In the genomic region with DNA sequence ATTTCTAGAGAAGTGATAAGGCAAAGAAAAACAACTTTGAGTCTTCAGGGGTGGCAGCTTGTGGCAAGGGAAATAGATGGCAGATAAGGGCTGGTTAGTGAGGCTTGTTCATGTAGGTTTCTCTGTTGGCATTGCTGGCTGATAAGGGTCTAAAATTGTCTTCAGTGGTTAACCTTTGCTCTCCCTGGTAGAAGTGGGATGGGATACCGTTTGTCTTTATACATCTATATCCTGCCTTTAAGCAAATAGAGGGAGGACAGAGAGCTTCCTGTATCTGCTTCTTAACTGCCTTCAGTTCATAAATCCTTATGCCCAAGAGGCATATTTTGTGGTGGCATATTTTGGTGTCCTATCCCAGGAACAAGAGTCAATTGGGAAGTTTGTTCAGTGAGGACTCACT, we compare ENCODE assay signal across 9 cellular contexts. TPM values are rescaled to one million over a fixed set of nuclear protein-coding genes. Genes with fewer than 3 reads are reported as not detected.
DNase-seq lines count a peak whose midpoint lies in the region; ATAC-seq and TF ChIP-seq lines count a peak whose summit lies in the region.
"Had no signal": no experiment of that assay in that cellular context is flagged by ENCODE, and none has a peak within 500 bp of the region (broad histone marks: within the 10 kb centered on the region; RNA-seq: fewer than 3 reads in every experiment).

No MANE protein-coding gene starts in this region.

- H3K36me3 ChIP-seq in left ventricle myocardium inferior (no peaks in the 10 kb centered on the region), SJSA1 (peaks cover 90% of the 10 kb centered on the region)

- no peak for TF ChIP-seq POLR2A in GM18505 (IDR thresholded peaks at IDR 0.05; ENCODE audit: borderline replicate concordance, extremely low read depth, insufficient read depth, insufficient read length)

- intact Hi-C loops in left ventricle myocardium inferior (cut with micrococcal nuclease) (no loop called here), right cardiac atrium (cut with DNase I) (no loop called here)

- no peak for DNase-seq in left ventricle myocardium inferior
- DNase-seq in right cardiac atrium = no peak
- peak in 1 of 2 experiments; percentile 19 for DNase-seq in SJSA1 (ENCODE audit: low read depth in 1 of 2, low spot score in 2 of 2)
- DNase-seq in endothelial cell (ENCODE audit: low spot score) = no peak
- no peak for DNase-seq in NCI-H1417 treated with DMSO at 0.1 percent for 48 hours (lab: John Stamatoyannopoulos, UW)
- no peak for DNase-seq in activated gamma-delta T cell treated with Interleukin-2 at 50 U/mL for 16 hours
- DNase-seq: stomach had no signal

- H3K27me3 ChIP-seq in left ventricle myocardium inferior (ENCODE audit: low read depth) = no peaks in the 10 kb centered on the region
- no peaks in the 10 kb centered on the region for H3K27me3 ChIP-seq in right cardiac atrium (ENCODE audit: control insufficient read depth, insufficient read depth)
- no peaks in the 10 kb centered on the region for H3K27me3 ChIP-seq in SJSA1 (replicated peaks)
- H3K27me3 ChIP-seq: stomach had no signal

- peaks cover 93% of the 10 kb centered on the region for H3K36me3 Mint-ChIP-seq in endothelial cell (ENCODE audit: low read depth, unreplicated experiment)

- H3K4me3 Mint-ChIP-seq in endothelial cell (ENCODE audit: unreplicated experiment) = no peak overlapping the region

- H3K27me3 Mint-ChIP-seq in endothelial cell (ENCODE audit: unreplicated experiment) = peaks cover 27% of the 10 kb centered on the region

- H3K4me1 ChIP-seq in left ventricle myocardium inferior (peaks cover 57% of the 10 kb centered on the region), right cardiac atrium (ENCODE audit: control insufficient read depth, insufficient read depth, low read length) (peaks cover 9% of the 10 kb centered on the region), SJSA1 (replicated peaks) (peaks cover 68% of the 10 kb centered on the region)

- TF ChIP-seq CTCF in left ventricle myocardium inferior (IDR thresholded peaks at IDR 0.05; ENCODE audit: borderline replicate concordance) (no peak), endothelial cell (IDR thresholded peaks at IDR 0.05; ENCODE audit: unreplicated experiment) (no peak)

- H3K4me3 ChIP-seq in left ventricle myocardium inferior (no peak overlapping the region), right cardiac atrium (ENCODE audit: low read length) (no peak overlapping the region), SJSA1 (no peak overlapping the region)
- H3K4me3 ChIP-seq: stomach had no signal

- H3K9me3 ChIP-seq in left ventricle myocardium inferior (replicated peaks) = no peaks in the 10 kb centered on the region
- no peaks in the 10 kb centered on the region for H3K9me3 ChIP-seq in right cardiac atrium (ENCODE audit: control insufficient read depth, low read length)
- H3K9me3 ChIP-seq in SJSA1 (replicated peaks) = no peaks in the 10 kb centered on the region
- H3K9me3 ChIP-seq: stomach had no signal

- peak overlapping the region; percentile 10 for H3K27ac Mint-ChIP-seq in endothelial cell (ENCODE audit: unreplicated experiment)

- no peaks in the 10 kb centered on the region for H3K9me3 Mint-ChIP-seq in endothelial cell (ENCODE audit: unreplicated experiment)

- ATAC-seq in right cardiac atrium (no peak), GM18505 (IDR thresholded peaks at IDR 0.05; ENCODE audit: unreplicated experiment) (no peak), HG03460 (IDR thresholded peaks at IDR 0.05; ENCODE audit: unreplicated experiment) (no peak)

- peaks cover 48% of the 10 kb centered on the region for H3K4me1 Mint-ChIP-seq in endothelial cell (ENCODE audit: unreplicated experiment)

- 15% methylated on average over 1 of the region's 1 CpG for WGBS in right cardiac atrium

- H3K27ac ChIP-seq in left ventricle myocardium inferior (replicated peaks) (peak overlapping the region; percentile 36), right cardiac atrium (ENCODE audit: low read length) (no peak overlapping the region), SJSA1 (peak overlapping the region; percentile 97)
- H3K27ac ChIP-seq: stomach had no signal

RNA-seq across cellular contexts. Expression of gene TRAF6, which starts 57.1 kb away (rescaled TPM):
- total RNA-seq in left ventricle myocardium inferior = 12.9 TPM
- total RNA-seq in right cardiac atrium = 10 to 100 TPM; 11.4 to 13.8 (median 11.8) TPM
- 4.1 TPM for polyA plus RNA-seq in right cardiac atrium
- total RNA-seq in SJSA1 (2014; rRNA removed; shearing (Covaris generic)) = 7.7 and 9.2 TPM in 2 replicates
- total RNA-seq in endothelial cell (ENCODE audit: unreplicated experiment) = 20.4 TPM
